ENCODE assay signal across 1 cellular context in the genomic region with DNA sequence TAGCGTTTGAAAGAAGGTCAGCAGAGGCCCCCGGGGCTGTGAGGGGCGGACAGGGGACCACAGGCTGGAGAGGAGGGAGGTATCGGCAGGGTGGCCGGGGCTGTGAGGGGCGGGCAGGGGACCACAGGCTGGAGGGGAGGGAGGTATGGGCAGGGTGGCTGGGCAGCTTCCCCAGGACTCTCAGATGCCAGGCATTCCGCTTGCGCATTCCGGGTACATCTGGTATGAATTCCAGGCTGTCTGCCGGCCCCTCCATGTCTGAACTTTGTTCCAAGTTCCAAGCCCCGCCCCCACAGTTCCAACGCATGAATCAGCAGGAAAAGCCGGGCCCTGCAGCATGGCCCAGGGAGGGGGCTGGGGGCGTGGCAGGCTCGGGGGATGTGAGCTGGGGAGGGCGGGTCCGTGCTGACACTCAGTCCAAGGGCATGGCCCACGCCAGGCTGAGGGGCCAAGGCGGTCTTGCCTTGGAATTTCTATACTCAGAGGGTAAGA.
TF ChIP-seq lines count a peak whose summit lies in the region.

No MANE protein-coding gene starts in this region.

TF ChIP-seq in HepG2, 621 proteins besides CTCF, POLR2A, EP300 and RAD21 (continued from another document and continues in another):
- TF ChIP-seq, protein P1, sequence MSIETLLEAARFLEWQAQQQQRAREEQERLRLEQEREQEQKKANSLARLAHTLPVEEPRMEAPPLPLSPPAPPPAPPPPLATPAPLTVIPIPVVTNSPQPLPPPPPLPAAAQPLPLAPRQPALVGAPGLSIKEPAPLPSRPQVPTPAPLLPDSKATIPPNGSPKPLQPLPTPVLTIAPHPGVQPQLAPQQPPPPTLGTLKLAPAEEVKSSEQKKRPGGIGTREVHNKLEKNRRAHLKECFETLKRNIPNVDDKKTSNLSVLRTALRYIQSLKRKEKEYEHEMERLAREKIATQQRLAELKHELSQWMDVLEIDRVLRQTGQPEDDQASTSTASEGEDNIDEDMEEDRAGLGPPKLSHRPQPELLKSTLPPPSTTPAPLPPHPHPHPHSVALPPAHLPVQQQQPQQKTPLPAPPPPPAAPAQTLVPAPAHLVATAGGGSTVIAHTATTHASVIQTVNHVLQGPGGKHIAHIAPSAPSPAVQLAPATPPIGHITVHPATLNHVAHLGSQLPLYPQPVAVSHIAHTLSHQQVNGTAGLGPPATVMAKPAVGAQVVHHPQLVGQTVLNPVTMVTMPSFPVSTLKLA (IDR thresholded peaks at IDR 0.05) = peak; percentile 79
- TF ChIP-seq JUN (CRISPR knock-in tag; IDR thresholded peaks at IDR 0.05) (peak; percentile 49; the same call in 1 of the 2 replicates), NFKB2 (CRISPR knock-in tag; IDR thresholded peaks at IDR 0.05; ENCODE audit: borderline replicate concordance) (no peak), POLR2G (IDR thresholded peaks at IDR 0.05; ENCODE audit: low read depth, low read length) (0 out of 2 replicates have a peak, but pooled peaks have one; percentile 40), RXRB (CRISPR knock-in tag; IDR thresholded peaks at IDR 0.05; ENCODE audit: borderline replicate concordance) (peak; percentile 78; the same call in 1 of the 2 replicates), BORCS8-MEF2B (CRISPR knock-in tag; IDR thresholded peaks at IDR 0.05) (peak; percentile 28; the same call in 1 of the 2 replicates), SNRNP70 (IDR thresholded peaks at IDR 0.05; ENCODE audit: low read depth, low read length) (no peak), NR2F6 (IDR thresholded peaks at IDR 0.05) (peak; percentile 65), NR2F6 (CRISPR knock-in tag; IDR thresholded peaks at IDR 0.05) (peak; percentile 67; the same call in 1 of the 2 replicates), SOX6 (IDR thresholded peaks at IDR 0.05) (no peak), SOX6 (CRISPR knock-in tag; IDR thresholded peaks at IDR 0.05) (peak; percentile 67; the same call in 1 of the 2 replicates), ZNF44 (CRISPR knock-in tag; IDR thresholded peaks at IDR 0.05) (no peak), ZNF354B (CRISPR knock-in tag; IDR thresholded peaks at IDR 0.05) (no peak), ATAD3A (CRISPR knock-in tag; IDR thresholded peaks at IDR 0.05) (no peak), ZNF331 (CRISPR knock-in tag; IDR thresholded peaks at IDR 0.05) (peak; percentile 44), CBX2 (IDR thresholded peaks at IDR 0.05; ENCODE audit: low read depth, low read length) (no peak), CBX2 (CRISPR knock-in tag; IDR thresholded peaks at IDR 0.05; ENCODE audit: low read depth) (no peak), STAT5B (CRISPR knock-in tag; IDR thresholded peaks at IDR 0.05) (no peak), ZNF788 (CRISPR knock-in tag; IDR thresholded peaks at IDR 0.05; ENCODE audit: borderline replicate concordance) (no peak), ELF4 (CRISPR knock-in tag; IDR thresholded peaks at IDR 0.05; ENCODE audit: borderline replicate concordance) (no peak), ZNF547 (CRISPR knock-in tag; IDR thresholded peaks at IDR 0.05) (no peak)
- TF ChIP-seq, protein P2, sequence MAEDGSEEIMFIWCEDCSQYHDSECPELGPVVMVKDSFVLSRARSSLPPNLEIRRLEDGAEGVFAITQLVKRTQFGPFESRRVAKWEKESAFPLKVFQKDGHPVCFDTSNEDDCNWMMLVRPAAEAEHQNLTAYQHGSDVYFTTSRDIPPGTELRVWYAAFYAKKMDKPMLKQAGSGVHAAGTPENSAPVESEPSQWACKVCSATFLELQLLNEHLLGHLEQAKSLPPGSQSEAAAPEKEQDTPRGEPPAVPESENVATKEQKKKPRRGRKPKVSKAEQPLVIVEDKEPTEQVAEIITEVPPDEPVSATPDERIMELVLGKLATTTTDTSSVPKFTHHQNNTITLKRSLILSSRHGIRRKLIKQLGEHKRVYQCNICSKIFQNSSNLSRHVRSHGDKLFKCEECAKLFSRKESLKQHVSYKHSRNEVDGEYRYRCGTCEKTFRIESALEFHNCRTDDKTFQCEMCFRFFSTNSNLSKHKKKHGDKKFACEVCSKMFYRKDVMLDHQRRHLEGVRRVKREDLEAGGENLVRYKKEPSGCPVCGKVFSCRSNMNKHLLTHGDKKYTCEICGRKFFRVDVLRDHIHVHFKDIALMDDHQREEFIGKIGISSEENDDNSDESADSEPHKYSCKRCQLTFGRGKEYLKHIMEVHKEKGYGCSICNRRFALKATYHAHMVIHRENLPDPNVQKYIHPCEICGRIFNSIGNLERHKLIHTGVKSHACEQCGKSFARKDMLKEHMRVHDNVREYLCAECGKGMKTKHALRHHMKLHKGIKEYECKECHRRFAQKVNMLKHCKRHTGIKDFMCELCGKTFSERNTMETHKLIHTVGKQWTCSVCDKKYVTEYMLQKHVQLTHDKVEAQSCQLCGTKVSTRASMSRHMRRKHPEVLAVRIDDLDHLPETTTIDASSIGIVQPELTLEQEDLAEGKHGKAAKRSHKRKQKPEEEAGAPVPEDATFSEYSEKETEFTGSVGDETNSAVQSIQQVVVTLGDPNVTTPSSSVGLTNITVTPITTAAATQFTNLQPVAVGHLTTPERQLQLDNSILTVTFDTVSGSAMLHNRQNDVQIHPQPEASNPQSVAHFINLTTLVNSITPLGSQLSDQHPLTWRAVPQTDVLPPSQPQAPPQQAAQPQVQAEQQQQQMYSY (CRISPR knock-in tag; IDR thresholded peaks at IDR 0.05) = no peak
- TF ChIP-seq, protein P3, sequence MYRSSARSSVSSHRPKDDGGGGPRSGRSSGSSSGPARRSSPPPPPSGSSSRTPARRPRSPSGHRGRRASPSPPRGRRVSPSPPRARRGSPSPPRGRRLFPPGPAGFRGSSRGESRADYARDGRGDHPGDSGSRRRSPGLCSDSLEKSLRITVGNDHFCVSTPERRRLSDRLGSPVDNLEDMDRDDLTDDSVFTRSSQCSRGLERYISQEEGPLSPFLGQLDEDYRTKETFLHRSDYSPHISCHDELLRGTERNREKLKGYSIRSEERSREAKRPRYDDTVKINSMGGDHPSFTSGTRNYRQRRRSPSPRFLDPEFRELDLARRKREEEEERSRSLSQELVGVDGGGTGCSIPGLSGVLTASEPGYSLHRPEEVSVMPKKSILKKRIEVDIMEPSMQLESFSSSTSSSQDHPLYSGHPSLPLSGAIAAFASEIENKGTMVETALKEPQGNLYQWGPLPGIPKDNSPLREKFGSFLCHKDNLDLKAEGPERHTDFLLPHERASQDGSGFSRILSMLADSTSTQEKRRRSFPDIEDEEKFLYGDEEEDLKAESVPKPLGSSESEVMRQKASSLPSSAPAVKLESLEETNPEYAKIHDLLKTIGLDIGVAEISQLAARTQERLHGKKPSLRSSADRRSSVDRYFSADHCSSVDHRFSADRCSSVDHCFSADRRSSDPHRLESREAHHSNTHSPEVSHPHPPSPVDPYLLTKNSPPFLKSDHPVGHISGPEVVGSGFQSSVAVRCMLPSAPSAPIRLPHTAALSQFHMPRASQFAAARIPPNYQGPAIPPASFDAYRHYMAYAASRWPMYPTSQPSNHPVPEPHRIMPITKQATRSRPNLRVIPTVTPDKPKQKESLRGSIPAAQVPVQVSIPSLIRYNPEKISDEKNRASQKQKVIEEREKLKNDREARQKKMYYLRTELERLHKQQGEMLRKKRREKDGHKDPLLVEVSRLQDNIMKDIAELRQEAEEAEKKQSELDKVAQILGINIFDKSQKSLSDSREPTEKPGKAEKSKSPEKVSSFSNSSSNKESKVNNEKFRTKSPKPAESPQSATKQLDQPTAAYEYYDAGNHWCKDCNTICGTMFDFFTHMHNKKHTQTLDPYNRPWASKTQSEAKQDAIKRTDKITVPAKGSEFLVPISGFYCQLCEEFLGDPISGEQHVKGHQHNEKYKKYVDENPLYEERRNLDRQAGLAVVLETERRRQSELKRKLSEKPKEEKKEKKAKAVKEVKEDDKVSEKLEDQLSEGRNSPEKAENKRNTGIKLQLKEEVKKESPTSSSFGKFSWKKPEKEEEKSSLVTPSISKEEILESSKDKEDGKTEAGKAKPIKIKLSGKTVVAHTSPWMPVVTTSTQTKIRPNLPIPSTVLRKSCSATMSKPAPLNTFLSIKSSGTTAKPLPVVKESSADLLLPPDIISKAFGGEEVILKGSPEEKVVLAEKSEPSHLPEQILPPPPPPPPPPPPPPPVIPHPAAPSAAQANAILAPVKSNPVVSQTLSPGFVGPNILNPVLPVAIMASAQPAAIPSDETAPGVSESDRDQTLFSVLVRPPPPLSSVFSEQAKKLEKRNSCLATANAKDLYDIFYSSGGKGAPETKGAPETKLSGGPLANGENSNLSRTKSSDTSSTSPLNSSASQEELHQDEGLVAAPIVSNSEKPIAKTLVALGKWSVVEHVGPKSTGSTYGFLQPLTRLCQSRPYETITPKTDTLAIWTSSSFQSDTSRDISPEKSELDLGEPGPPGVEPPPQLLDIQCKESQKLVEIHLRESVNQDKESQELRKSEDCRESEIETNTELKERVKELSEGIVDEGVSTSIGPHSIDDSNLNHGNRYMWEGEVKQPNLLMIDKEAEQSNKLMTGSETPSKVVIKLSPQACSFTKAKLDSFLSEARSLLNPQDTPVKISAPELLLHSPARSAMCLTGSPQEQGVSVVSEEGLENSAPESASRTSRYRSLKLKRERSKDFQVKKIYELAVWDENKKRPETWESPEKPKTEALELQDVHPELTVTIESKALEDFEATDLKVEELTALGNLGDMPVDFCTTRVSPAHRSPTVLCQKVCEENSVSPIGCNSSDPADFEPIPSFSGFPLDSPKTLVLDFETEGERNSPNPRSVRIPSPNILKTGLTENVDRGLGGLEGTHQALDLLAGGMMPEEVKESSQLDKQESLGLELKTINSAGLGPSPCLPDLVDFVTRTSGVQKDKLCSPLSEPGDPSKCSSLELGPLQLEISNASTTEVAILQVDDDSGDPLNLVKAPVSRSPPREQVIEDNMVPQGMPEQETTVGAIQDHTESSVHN (CRISPR knock-in tag; IDR thresholded peaks at IDR 0.05) = no peak
- TF ChIP-seq, protein P4, sequence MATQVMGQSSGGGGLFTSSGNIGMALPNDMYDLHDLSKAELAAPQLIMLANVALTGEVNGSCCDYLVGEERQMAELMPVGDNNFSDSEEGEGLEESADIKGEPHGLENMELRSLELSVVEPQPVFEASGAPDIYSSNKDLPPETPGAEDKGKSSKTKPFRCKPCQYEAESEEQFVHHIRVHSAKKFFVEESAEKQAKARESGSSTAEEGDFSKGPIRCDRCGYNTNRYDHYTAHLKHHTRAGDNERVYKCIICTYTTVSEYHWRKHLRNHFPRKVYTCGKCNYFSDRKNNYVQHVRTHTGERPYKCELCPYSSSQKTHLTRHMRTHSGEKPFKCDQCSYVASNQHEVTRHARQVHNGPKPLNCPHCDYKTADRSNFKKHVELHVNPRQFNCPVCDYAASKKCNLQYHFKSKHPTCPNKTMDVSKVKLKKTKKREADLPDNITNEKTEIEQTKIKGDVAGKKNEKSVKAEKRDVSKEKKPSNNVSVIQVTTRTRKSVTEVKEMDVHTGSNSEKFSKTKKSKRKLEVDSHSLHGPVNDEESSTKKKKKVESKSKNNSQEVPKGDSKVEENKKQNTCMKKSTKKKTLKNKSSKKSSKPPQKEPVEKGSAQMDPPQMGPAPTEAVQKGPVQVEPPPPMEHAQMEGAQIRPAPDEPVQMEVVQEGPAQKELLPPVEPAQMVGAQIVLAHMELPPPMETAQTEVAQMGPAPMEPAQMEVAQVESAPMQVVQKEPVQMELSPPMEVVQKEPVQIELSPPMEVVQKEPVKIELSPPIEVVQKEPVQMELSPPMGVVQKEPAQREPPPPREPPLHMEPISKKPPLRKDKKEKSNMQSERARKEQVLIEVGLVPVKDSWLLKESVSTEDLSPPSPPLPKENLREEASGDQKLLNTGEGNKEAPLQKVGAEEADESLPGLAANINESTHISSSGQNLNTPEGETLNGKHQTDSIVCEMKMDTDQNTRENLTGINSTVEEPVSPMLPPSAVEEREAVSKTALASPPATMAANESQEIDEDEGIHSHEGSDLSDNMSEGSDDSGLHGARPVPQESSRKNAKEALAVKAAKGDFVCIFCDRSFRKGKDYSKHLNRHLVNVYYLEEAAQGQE (IDR thresholded peaks at IDR 0.05; ENCODE audit: borderline replicate concordance in 1 of 2, low read depth in 1 of 2, low read length in 2 of 2) = peak in 1 of 2 experiments; percentile 36; a peak in 1 of 4 replicates
- TF ChIP-seq, protein P5, sequence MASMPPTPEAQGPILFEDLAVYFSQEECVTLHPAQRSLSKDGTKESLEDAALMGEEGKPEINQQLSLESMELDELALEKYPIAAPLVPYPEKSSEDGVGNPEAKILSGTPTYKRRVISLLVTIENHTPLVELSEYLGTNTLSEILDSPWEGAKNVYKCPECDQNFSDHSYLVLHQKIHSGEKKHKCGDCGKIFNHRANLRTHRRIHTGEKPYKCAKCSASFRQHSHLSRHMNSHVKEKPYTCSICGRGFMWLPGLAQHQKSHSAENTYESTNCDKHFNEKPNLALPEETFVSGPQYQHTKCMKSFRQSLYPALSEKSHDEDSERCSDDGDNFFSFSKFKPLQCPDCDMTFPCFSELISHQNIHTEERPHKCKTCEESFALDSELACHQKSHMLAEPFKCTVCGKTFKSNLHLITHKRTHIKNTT (CRISPR knock-in tag; IDR thresholded peaks at IDR 0.05) = no peak
- TF ChIP-seq, protein P6, sequence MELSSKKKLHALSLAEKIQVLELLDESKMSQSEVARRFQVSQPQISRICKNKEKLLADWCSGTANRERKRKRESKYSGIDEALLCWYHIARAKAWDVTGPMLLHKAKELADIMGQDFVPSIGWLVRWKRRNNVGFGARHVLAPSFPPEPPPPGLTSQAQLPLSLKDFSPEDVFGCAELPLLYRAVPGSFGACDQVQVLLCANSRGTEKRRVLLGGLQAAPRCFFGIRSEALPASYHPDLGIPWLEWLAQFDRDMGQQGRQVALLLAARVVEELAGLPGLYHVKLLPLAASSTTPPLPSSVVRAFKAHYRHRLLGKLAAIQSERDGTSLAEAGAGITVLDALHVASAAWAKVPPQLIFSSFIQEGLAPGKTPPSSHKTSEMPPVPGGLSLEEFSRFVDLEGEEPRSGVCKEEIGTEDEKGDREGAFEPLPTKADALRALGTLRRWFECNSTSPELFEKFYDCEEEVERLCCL (CRISPR knock-in tag; IDR thresholded peaks at IDR 0.05; ENCODE audit: borderline replicate concordance) = no peak
- TF ChIP-seq, protein P7, sequence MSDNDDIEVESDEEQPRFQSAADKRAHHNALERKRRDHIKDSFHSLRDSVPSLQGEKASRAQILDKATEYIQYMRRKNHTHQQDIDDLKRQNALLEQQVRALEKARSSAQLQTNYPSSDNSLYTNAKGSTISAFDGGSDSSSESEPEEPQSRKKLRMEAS (IDR thresholded peaks at IDR 0.05) = peak; percentile 84
- TF ChIP-seq, protein P8, sequence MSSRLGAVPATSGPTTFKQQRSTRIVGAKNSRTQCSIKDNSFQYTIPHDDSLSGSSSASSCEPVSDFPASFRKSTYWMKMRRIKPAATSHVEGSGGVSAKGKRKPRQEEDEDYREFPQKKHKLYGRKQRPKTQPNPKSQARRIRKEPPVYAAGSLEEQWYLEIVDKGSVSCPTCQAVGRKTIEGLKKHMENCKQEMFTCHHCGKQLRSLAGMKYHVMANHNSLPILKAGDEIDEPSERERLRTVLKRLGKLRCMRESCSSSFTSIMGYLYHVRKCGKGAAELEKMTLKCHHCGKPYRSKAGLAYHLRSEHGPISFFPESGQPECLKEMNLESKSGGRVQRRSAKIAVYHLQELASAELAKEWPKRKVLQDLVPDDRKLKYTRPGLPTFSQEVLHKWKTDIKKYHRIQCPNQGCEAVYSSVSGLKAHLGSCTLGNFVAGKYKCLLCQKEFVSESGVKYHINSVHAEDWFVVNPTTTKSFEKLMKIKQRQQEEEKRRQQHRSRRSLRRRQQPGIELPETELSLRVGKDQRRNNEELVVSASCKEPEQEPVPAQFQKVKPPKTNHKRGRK (CRISPR knock-in tag; IDR thresholded peaks at IDR 0.05) = no peak
- TF ChIP-seq, protein P9, sequence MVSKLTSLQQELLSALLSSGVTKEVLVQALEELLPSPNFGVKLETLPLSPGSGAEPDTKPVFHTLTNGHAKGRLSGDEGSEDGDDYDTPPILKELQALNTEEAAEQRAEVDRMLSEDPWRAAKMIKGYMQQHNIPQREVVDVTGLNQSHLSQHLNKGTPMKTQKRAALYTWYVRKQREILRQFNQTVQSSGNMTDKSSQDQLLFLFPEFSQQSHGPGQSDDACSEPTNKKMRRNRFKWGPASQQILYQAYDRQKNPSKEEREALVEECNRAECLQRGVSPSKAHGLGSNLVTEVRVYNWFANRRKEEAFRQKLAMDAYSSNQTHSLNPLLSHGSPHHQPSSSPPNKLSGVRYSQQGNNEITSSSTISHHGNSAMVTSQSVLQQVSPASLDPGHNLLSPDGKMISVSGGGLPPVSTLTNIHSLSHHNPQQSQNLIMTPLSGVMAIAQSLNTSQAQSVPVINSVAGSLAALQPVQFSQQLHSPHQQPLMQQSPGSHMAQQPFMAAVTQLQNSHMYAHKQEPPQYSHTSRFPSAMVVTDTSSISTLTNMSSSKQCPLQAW (CRISPR knock-in tag; IDR thresholded peaks at IDR 0.05) = peak; percentile 77; the same call in 1 of the 2 replicates
